ENCODE assay signal across 9 cellular contexts in the genomic region with DNA sequence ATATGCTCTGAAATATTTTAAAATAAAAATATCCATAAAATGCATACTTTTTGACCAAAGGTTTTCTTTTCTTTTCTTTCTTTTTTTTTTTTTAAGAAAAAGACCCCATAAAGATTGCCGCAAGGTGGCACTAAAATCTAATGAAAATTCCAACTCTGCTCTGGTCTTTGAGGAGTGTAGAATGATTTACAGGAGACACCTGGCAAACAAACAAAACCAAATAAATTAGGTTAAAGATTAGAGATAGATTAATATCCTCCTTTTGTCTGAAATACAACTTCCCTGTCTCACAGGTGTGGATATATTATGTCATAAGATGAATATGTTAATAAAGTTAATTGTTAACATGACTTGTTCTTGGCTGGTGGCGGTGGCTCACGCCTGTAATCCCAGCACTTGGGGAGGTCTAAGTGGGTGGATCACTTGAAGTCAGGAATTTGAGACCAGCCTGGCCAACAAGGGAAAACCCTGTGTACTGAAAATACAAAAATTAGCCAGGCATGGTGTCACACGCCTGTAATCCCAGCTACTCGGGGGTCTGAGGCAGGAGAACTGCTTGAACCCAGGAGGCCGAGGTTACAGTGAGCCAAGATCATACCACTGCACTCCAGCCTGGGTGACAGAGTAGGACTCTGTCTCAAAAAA. TPM values are rescaled to one million over a fixed set of nuclear protein-coding genes. Genes with fewer than 3 reads are reported as not detected.
DNase-seq lines count a peak whose midpoint lies in the region; ATAC-seq and TF ChIP-seq lines count a peak whose summit lies in the region.
"Had no signal": no experiment of that assay in that cellular context is flagged by ENCODE, and none has a peak within 500 bp of the region (broad histone marks: within the 10 kb centered on the region; RNA-seq: fewer than 3 reads in every experiment).

No MANE protein-coding gene starts in this region.

- ATAC-seq in HG03280 (IDR thresholded peaks at IDR 0.05; ENCODE audit: unreplicated experiment) = no peak

- H3K4me1 Mint-ChIP-seq in activated naive CD8-positive, alpha-beta T cell treated with anti-CD3 and anti-CD28 coated beads for 36 hours = peaks cover 6% of the 10 kb centered on the region

- H3K27me3 Mint-ChIP-seq in activated naive CD8-positive, alpha-beta T cell treated with anti-CD3 and anti-CD28 coated beads for 36 hours = peaks cover 26% of the 10 kb centered on the region

- H3K27ac ChIP-seq in ascending aorta = peak overlapping the region; percentile 81 to 96
- H3K27ac ChIP-seq in tibial nerve = peak overlapping the region; percentile 60 to 97 (median 81)

- H3K36me3 ChIP-seq in ascending aorta (peaks cover 13 to 14% of the 10 kb centered on the region in 2 donors), tibial nerve (peaks cover 7 to 12% (median 8%) of the 10 kb centered on the region in 3 donors)

- no peak overlapping the region for H3K4me3 Mint-ChIP-seq in activated naive CD8-positive, alpha-beta T cell treated with anti-CD3 and anti-CD28 coated beads for 36 hours
- H3K4me3 Mint-ChIP-seq: activated naive CD8-positive, alpha-beta T cell had no signal

- H3K4me1 ChIP-seq in ascending aorta (peaks cover 10 to 22% of the 10 kb centered on the region in 2 donors), tibial nerve (peaks cover 0 to 52% (median 8%) of the 10 kb centered on the region in 4 donors)

- H3K9me3 ChIP-seq in ascending aorta (no peaks in the 10 kb centered on the region), tibial nerve (no peaks in the 10 kb centered on the region)

- H3K27me3 ChIP-seq in ascending aorta (no peaks in the 10 kb centered on the region), tibial nerve (no peaks in the 10 kb centered on the region)

- peak overlapping the region; percentile 6 to 80 for H3K4me3 ChIP-seq in ascending aorta
- H3K4me3 ChIP-seq in tibial nerve = no peak overlapping the region

- intact Hi-C loops in ascending aorta (cut with DNase I) = loop anchor here (1.0 to 10.0 kb wide), 2 partner anchors 193 to 1089 kb away; a partner anchor contains a TSS

- no peaks in the 10 kb centered on the region for H3K36me3 Mint-ChIP-seq in activated naive CD8-positive, alpha-beta T cell treated with anti-CD3 and anti-CD28 coated beads for 36 hours
- H3K36me3 Mint-ChIP-seq: activated naive CD8-positive, alpha-beta T cell had no signal

- no peaks in the 10 kb centered on the region for H3K9me3 Mint-ChIP-seq in activated naive CD8-positive, alpha-beta T cell treated with anti-CD3 and anti-CD28 coated beads for 36 hours

- TF ChIP-seq CTCF in ascending aorta (IDR thresholded peaks at IDR 0.05) (peak in 2 of 3 experiments; percentile 50 to 56), tibial nerve (IDR thresholded peaks at IDR 0.05) (peak in 4 of 5 experiments; percentile 35 to 54 (median 44))

- no peak overlapping the region for H3K27ac Mint-ChIP-seq in activated naive CD8-positive, alpha-beta T cell treated with anti-CD3 and anti-CD28 coated beads for 36 hours
- H3K27ac Mint-ChIP-seq: activated naive CD8-positive, alpha-beta T cell had no signal

- TF ChIP-seq EP300 in tibial nerve (IDR thresholded peaks at IDR 0.05) = peak in 1 of 2 donors; percentile 44

- TF ChIP-seq POLR2A in tibial nerve (IDR thresholded peaks at IDR 0.05) = no peak

- DNase-seq in SKM-1 treated with dmso at 0.1 percent for 144 hours (lab: John Stamatoyannopoulos, UW; ENCODE audit: unreplicated experiment) (peak; percentile 40), SKM-1 (lab: John Stamatoyannopoulos, UW; ENCODE audit: unreplicated experiment) (no peak), NCI-H1105 treated with DMSO at 0.1 percent for 48 hours (lab: John Stamatoyannopoulos, UW) (peak; percentile 22), ascending aorta (ENCODE audit: low spot score in 2 of 2) (peak in 1 of 2 donors; percentile 82), left kidney (ENCODE audit: low read depth, low spot score) (peak; percentile 82), tibial nerve (ENCODE audit: low spot score in 2 of 2) (peak; percentile 19 to 50)
- no peak for DNase-seq in activated naive CD8-positive, alpha-beta T cell treated with anti-CD3 and anti-CD28 coated beads for 36 hours

- 46 to 64% methylated on average over 6 of the region's 6 CpGs for WGBS in tibial nerve, 2 donors

RNA-seq across cellular contexts. Expression of a gene that starts 3.5 kb away (rescaled TPM):
- total RNA-seq in ascending aorta (3,143 TPM), tibial nerve (1,000 to 10,000 TPM; 1,356 to 1,875 (median 1,699) TPM)
- total RNA-seq in activated naive CD8-positive, alpha-beta T cell treated with anti-CD3 and anti-CD28 coated beads for 36 hours = 10 to 100 TPM; 13.4 to 13.7 TPM

Comparison
In these comparisons a context has a peak if more than half of its experiments do, and no peak if none do; other contexts are left out.
1. DNase-seq: peak in SKM-1 treated with dmso at 0.1 percent for 144 hours (single experiment), NCI-H1105 treated with DMSO at 0.1 percent for 48 hours (single experiment), left kidney (single experiment) and tibial nerve (2 of 2); none in SKM-1 (single experiment) and activated naive CD8-positive, alpha-beta T cell treated with anti-CD3 and anti-CD28 coated beads for 36 hours (single experiment).
2. H3K4me3 ChIP-seq: peak in ascending aorta (2 of 2); none in tibial nerve (0 of 4).
3. RNA of a gene that starts 3.5 kb away (total RNA-seq): 3,143 TPM in ascending aorta (single experiment) and 1,356 to 1,875 TPM in tibial nerve; 13.4 to 13.7 TPM in activated naive CD8-positive, alpha-beta T cell treated with anti-CD3 and anti-CD28 coated beads for 36 hours; every median in the first group is over 10 times any median in the second.